Comparison of ENCODE assay signal across 24 cellular contexts in the genomic region with DNA sequence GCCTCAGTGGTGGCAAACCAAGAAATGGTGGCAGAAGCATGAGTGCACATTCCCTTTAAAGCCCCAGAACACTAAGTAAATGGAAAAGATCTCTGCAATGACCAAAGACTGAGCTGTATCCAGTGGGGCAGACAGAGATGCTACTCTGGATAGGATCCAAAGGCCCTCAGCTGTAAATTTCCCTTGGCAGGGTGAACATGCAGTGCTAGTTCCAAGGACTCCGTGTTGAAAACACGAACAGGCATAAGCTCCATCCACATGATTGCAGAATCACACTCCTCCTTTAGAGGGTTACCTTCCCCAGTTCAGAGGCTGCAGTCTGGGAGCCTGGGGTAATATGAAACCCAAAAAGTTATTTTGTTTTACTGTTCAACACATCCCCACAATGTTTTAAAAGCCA.
"Had no signal": no experiment of that assay in that cellular context is flagged by ENCODE, and none has a peak within 500 bp of the region (broad histone marks: within the 10 kb centered on the region; RNA-seq: fewer than 3 reads in every experiment).

No MANE protein-coding gene starts in this region.

- H3K27ac ChIP-seq: dorsolateral prefrontal cortex, heart right ventricle, lower lobe of right lung, neural progenitor cell, pancreas, skin epidermis, testis, tibial nerve had no signal

- H3K27ac Mint-ChIP-seq: memory B cell; mesothelial cell of epicardium; natural killer cell treated with Interleukin-12 subunit alpha and Interleukin-12 subunit beta and Interleukin-15 and Interleukin-18, amount 100 ng/mL, for 72 hours; neural progenitor cell; progenitor cell of endocrine pancreas; stimulated activated naive B cell treated with anti-CD40 and anti-IgM and Interleukin-4, amounts not matched to agents 10 μg/mL and 1 μg/mL and 100 μg/mL, for 72 hours; stimulated activated naive CD8-positive, alpha-beta T cell treated with anti-CD3 and anti-CD28 coated beads, Interleukin-15, amount 100 ng/mL, for 72 hours had no signal

- H3K9me3 ChIP-seq: heart right ventricle, lower lobe of right lung, pancreas, testis, tibial nerve had no signal

- H3K4me1 ChIP-seq: pancreas had no signal

- H3K4me3 ChIP-seq: dorsolateral prefrontal cortex, heart right ventricle, lower lobe of right lung, neural progenitor cell, pancreas, skin epidermis, testis, tibial nerve had no signal

- H3K27me3 ChIP-seq: dorsolateral prefrontal cortex, heart right ventricle, neural progenitor cell, pancreas, testis, tibial nerve had no signal

- H3K9me3 Mint-ChIP-seq: memory B cell; mesothelial cell of epicardium; natural killer cell treated with Interleukin-12 subunit alpha and Interleukin-12 subunit beta and Interleukin-15 and Interleukin-18, amount 100 ng/mL, for 72 hours; neural progenitor cell had no signal

- H3K4me1 Mint-ChIP-seq: memory B cell; mesothelial cell of epicardium; stimulated activated naive CD8-positive, alpha-beta T cell treated with anti-CD3 and anti-CD28 coated beads, Interleukin-15, amount 100 ng/mL, for 72 hours had no signal

- H3K36me3 Mint-ChIP-seq: mesothelial cell of epicardium; natural killer cell treated with Interleukin-12 subunit alpha and Interleukin-12 subunit beta and Interleukin-15 and Interleukin-18, amount 100 ng/mL, for 72 hours; neural progenitor cell had no signal

- H3K4me3 Mint-ChIP-seq: memory B cell; mesothelial cell of epicardium; natural killer cell treated with Interleukin-12 subunit alpha and Interleukin-12 subunit beta and Interleukin-15 and Interleukin-18, amount 100 ng/mL, for 72 hours; neural progenitor cell; stimulated activated naive B cell treated with anti-CD40 and anti-IgM and Interleukin-4, amounts not matched to agents 10 μg/mL and 1 μg/mL and 100 μg/mL, for 72 hours; stimulated activated naive CD8-positive, alpha-beta T cell treated with anti-CD3 and anti-CD28 coated beads, Interleukin-15, amount 100 ng/mL, for 72 hours had no signal

- ATAC-seq: esophagus mucosa; left lobe of liver; lower lobe of right lung; natural killer cell treated with Interleukin-12 subunit alpha and Interleukin-12 subunit beta and Interleukin-15 and Interleukin-18, amount 100 ng/mL, for 72 hours; pancreas; sciatic nerve; stimulated activated naive B cell treated with anti-CD40 and anti-IgM and Interleukin-4, amounts not matched to agents 10 μg/mL and 1 μg/mL and 100 μg/mL, for 72 hours; stimulated activated naive CD8-positive, alpha-beta T cell treated with anti-CD3 and anti-CD28 coated beads, Interleukin-15, amount 100 ng/mL, for 72 hours had no signal

- H3K36me3 ChIP-seq: heart right ventricle, lower lobe of right lung, neural progenitor cell, pancreas, tibial nerve had no signal

- H3K27me3 Mint-ChIP-seq: stimulated activated naive B cell treated with anti-CD40 and anti-IgM and Interleukin-4, amounts not matched to agents 10 μg/mL and 1 μg/mL and 100 μg/mL, for 72 hours; stimulated activated naive CD8-positive, alpha-beta T cell treated with anti-CD3 and anti-CD28 coated beads, Interleukin-15, amount 100 ng/mL, for 72 hours had no signal

- DNase-seq: cortex of kidney; dorsolateral prefrontal cortex; effector CD8-positive, alpha-beta T cell; heart right ventricle; hypothalamus; kidney glomerular epithelial cell; lower lobe of right lung; nucleus accumbens; pancreas; stimulated activated CD4-positive, alpha-beta T cell treated with anti-CD3 and anti-CD28 coated beads, Interleukin-2, amount 100 ng/mL, for 24 hours; stimulated activated CD4-positive, alpha-beta T cell treated with anti-CD3 and anti-CD28 coated beads, Interleukin-4, amount 100 ng/mL, for 4 hours; stimulated activated naive B cell treated with anti-CD40 and anti-IgM and Interleukin-4, amounts not matched to agents 10 μg/mL and 1 μg/mL and 100 μg/mL, for 72 hours; stimulated activated naive CD8-positive, alpha-beta T cell treated with anti-CD3 and anti-CD28 coated beads, Interleukin-15, amount 100 ng/mL, for 72 hours; testis had no signal
